ENCODE assay signal across 23 cellular contexts in genomic region chr15:52317022-52317421, GRCh38. TPM values are rescaled to one million over a fixed set of nuclear protein-coding genes. Genes with fewer than 3 reads are reported as not detected.
DNase-seq lines count a peak whose midpoint lies in the region; ATAC-seq, FAIRE-seq and TF ChIP-seq lines count a peak whose summit lies in the region.
"Had no signal": no experiment of that assay in that cellular context is flagged by ENCODE, and none has a peak within 500 bp of the region (broad histone marks: within the 10 kb centered on the region; RNA-seq: fewer than 3 reads in every experiment).

No MANE protein-coding gene starts in this region.

- FAIRE-seq in A549 (lab: Jason Lieb, UNC), result peak; percentile 36

- H3K9me3 ChIP-seq in A549, result no peaks in the 10 kb centered on the region
- H3K9me3 ChIP-seq: BE2C, BLaER1 had no signal

- no peak for TF ChIP-seq RAD21 in A549 (conservative IDR thresholded peaks at IDR 0.05 in 1 of 2, IDR thresholded peaks at IDR 0.05 in 1 of 2)

- H3K27ac Mint-ChIP-seq in activated T-helper 17 cell treated with anti-CD3 and anti-CD28 coated beads, Interleukin-2, amount 50 U/mL, for 72 hours, result peak overlapping the region; percentile 48
- H3K27ac Mint-ChIP-seq: CD14-positive monocyte; CD8-positive, alpha-beta memory T cell had no signal

- H3K4me1 ChIP-seq in A549, result no peaks in the 10 kb centered on the region
- H3K4me1 ChIP-seq: BE2C, BLaER1 had no signal

- no peak for TF ChIP-seq EP300 in A549 (IDR thresholded peaks at IDR 0.05)

- TF ChIP-seq CTCF in A549 (IDR thresholded peaks at IDR 0.05), result no peak

- POLR2A ChIA-PET in A549 (lab: Yijun Ruan, JAX), result no interaction called here

- peaks cover 97% of the 10 kb centered on the region for H3K36me3 Mint-ChIP-seq in activated T-helper 17 cell treated with anti-CD3 and anti-CD28 coated beads, Interleukin-2, amount 50 U/mL, for 72 hours (ENCODE audit: low read depth)

- TF ChIP-seq POLR2A in A549 (IDR thresholded peaks at IDR 0.05; ENCODE audit: low read length), result no peak

- no peak overlapping the region for H3K4me3 Mint-ChIP-seq in activated T-helper 17 cell treated with anti-CD3 and anti-CD28 coated beads, Interleukin-2, amount 50 U/mL, for 72 hours
- H3K4me3 Mint-ChIP-seq: CD14-positive monocyte; CD4-positive, alpha-beta memory T cell; CD4-positive, CD25-positive, alpha-beta regulatory T cell; CD8-positive, alpha-beta memory T cell had no signal

- H3K4me1 Mint-ChIP-seq in activated T-helper 17 cell treated with anti-CD3 and anti-CD28 coated beads, Interleukin-2, amount 50 U/mL, for 72 hours, result no peaks in the 10 kb centered on the region
- H3K4me1 Mint-ChIP-seq: CD14-positive monocyte; CD4-positive, alpha-beta memory T cell; CD8-positive, alpha-beta memory T cell had no signal

- CTCF ChIA-PET in A549 (lab: Yijun Ruan, JAX), result interaction anchor here (2.4 to 5.1 kb wide), 3 partner anchors 10 to 60 kb away, joined by 8 to 24 read pairs (median 8); no protein-coding TSS in a partner anchor

- H3K27me3 Mint-ChIP-seq in activated T-helper 17 cell treated with anti-CD3 and anti-CD28 coated beads, Interleukin-2, amount 50 U/mL, for 72 hours, result no peaks in the 10 kb centered on the region
- H3K27me3 Mint-ChIP-seq: CD4-positive, alpha-beta memory T cell; CD4-positive, CD25-positive, alpha-beta regulatory T cell; CD8-positive, alpha-beta memory T cell had no signal

- ATAC-seq in A549 (no peak), GM18907 (IDR thresholded peaks at IDR 0.05; ENCODE audit: unreplicated experiment) (no peak)
- no peak for ATAC-seq in activated T-helper 17 cell treated with anti-CD3 and anti-CD28 coated beads, Interleukin-2, amount 50 U/mL, for 72 hours (replicated peaks)

- H3K4me3 ChIP-seq in A549, result no peak overlapping the region
- H3K4me3 ChIP-seq: BLaER1 had no signal

- H3K27ac ChIP-seq in A549 (no peak overlapping the region), caudate nucleus (ENCODE audit: low read depth, low read length) (peak overlapping the region; percentile 85)
- H3K27ac ChIP-seq: 22Rv1, BLaER1 had no signal

- H3K9me3 Mint-ChIP-seq in activated T-helper 17 cell treated with anti-CD3 and anti-CD28 coated beads, Interleukin-2, amount 50 U/mL, for 72 hours, result no peaks in the 10 kb centered on the region
- H3K9me3 Mint-ChIP-seq: CD4-positive, CD25-positive, alpha-beta regulatory T cell; CD8-positive, alpha-beta memory T cell had no signal

- H3K4me2 ChIP-seq in A549, result no peak overlapping the region
- H3K4me2 ChIP-seq: BLaER1 had no signal

- 98% methylated on average over 2 of the region's 2 CpGs for WGBS in A549 (ENCODE audit: missing lambda C conversion rate)

- no peak for DNase-seq in A549 (ENCODE audit: low read depth in 1 of 2, low spot score in 1 of 2)
- DNase-seq in caudate nucleus (lab: John Stamatoyannopoulos, UW), result peak in 3 of 61 donors; percentile 37 to 71 (median 43)
- DNase-seq in NCI-H1417 treated with DMSO at 0.1 percent for 48 hours (lab: John Stamatoyannopoulos, UW), result no peak
- DNase-seq in activated naive CD4-positive, alpha-beta T cell treated with anti-CD3 and anti-CD28 coated beads, Interleukin-2, amount 50 U/mL, for 16 hours, result no peak
- DNase-seq: ACHN; BE2C; C1 segment of cervical spinal cord; CD4-positive, alpha-beta memory T cell; CD4-positive, CD25-positive, alpha-beta regulatory T cell; CD8-positive, alpha-beta memory T cell; COR-L47; DMS 273 treated with DMSO at 0.1 percent for 48 hours; DMS153; DMS53; DMS79; DND-41; EL; GDM1 had no signal

TF ChIP-seq in A549, 52 proteins besides CTCF, POLR2A, EP300 and RAD21:
- TF ChIP-seq RNF2 (IDR thresholded peaks at IDR 0.05; ENCODE audit: borderline replicate concordance, low read depth), result no peak
- no peak for TF ChIP-seq RFX5 (IDR thresholded peaks at IDR 0.05)
- TF ChIP-seq PHF8 (IDR thresholded peaks at IDR 0.05; ENCODE audit: borderline replicate concordance, low read depth), result no peak
- TF ChIP-seq, protein P1, sequence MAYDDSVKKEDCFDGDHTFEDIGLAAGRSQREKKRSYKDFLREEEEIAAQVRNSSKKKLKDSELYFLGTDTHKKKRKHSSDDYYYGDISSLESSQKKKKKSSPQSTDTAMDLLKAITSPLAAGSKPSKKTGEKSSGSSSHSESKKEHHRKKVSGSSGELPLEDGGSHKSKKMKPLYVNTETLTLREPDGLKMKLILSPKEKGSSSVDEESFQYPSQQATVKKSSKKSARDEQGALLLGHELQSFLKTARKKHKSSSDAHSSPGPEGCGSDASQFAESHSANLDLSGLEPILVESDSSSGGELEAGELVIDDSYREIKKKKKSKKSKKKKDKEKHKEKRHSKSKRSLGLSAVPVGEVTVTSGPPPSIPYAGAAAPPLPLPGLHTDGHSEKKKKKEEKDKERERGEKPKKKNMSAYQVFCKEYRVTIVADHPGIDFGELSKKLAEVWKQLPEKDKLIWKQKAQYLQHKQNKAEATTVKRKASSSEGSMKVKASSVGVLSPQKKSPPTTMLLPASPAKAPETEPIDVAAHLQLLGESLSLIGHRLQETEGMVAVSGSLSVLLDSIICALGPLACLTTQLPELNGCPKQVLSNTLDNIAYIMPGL (CRISPR knock-in tag; IDR thresholded peaks at IDR 0.05; ENCODE audit: borderline replicate concordance), result no peak
- TF ChIP-seq POLR2AphosphoS2 (conservative IDR thresholded peaks at IDR 0.05; ENCODE audit: low read length), result no peak

RNA-seq across cellular contexts. Expression of gene MYO5C, which starts 21.4 kb away (rescaled TPM):
- polyA plus RNA-seq in A549 (2011; rRNA removed), result 26.9 and 27.6 TPM in 2 replicates
- polyA plus RNA-seq in A549 (2012; cell fraction: cytosol; rRNA removed), result 6.4 and 7.2 TPM in 2 replicates
- 9.0 and 11.7 TPM in 2 replicates for polyA plus RNA-seq in A549 (2012; cell fraction: nucleus; rRNA removed)
- 6.2 to 7.1 TPM (median 6.7 TPM) in 3 replicates for polyA plus RNA-seq in A549 (2017; fragmentation: RNase III; extraction: RNeasy Plus Mini Kit Qiagen cat#74134 plus additional on column Dnase treatment)
- polyA minus RNA-seq in A549 (2011; rRNA and poly(A)+ RNA removed), result 45.7 and 64.6 TPM in 2 replicates
- 1 to 10 TPM; 2.3 to 3.0 TPM for total RNA-seq in activated T-helper 17 cell treated with anti-CD3 and anti-CD28 coated beads, Interleukin-2, amount 50 U/mL, for 72 hours
- polyA plus RNA-seq: CD14-positive monocyte had no signal
